In the genomic region with DNA sequence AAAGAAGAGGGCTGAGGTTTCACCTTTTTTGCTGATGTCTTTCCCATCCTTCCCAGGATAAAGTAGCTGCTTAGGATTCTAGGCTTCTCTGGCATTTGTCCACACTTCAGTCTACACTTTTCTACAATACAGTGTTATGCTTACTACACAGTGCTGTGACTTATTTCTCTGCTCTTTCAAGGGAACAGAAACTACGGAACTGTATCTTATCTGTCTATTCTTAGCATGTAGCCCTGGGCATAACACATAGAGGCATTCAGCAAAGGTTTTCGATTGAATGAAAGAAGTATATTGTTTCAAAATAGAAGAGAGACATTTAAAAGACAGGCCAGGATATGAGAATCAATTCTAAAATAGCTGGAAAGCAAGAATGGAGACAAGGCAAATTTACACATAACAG, we compare ENCODE assay signal across 25 cellular contexts.
"Had no signal": no experiment of that assay in that cellular context is flagged by ENCODE, and none has a peak within 500 bp of the region (broad histone marks: within the 10 kb centered on the region; RNA-seq: fewer than 3 reads in every experiment).

No MANE protein-coding gene starts in this region.

- H3K27ac Mint-ChIP-seq: activated CD4-positive, alpha-beta memory T cell treated with anti-CD3 and anti-CD28 coated beads, Interleukin-2, amount 10 ng/mL, durations not matched to agents 7 days and 5 days; activated naive CD4-positive, alpha-beta T cell treated with anti-CD3 and anti-CD28 coated beads, Interleukin-2, amount 50 U/mL, for 24 hours; activated T-cell treated with anti-CD3 and anti-CD28 coated beads, Interleukin-2, amount 50 U/mL, for 24 hours; natural killer cell treated with Interleukin-12 subunit alpha and Interleukin-12 subunit beta and Interleukin-15 and Interleukin-18, amount 100 ng/mL, for 72 hours had no signal

- H3K27me3 Mint-ChIP-seq: activated CD4-positive, alpha-beta memory T cell treated with anti-CD3 and anti-CD28 coated beads, Interleukin-2, amount 10 ng/mL, durations not matched to agents 7 days and 5 days; activated naive CD4-positive, alpha-beta T cell treated with anti-CD3 and anti-CD28 coated beads, Interleukin-2, amount 50 U/mL, for 24 hours; activated T-cell treated with anti-CD3 and anti-CD28 coated beads, Interleukin-2, amount 50 U/mL, for 24 hours; natural killer cell treated with Interleukin-12 subunit alpha and Interleukin-12 subunit beta and Interleukin-15 and Interleukin-18, amount 100 ng/mL, for 72 hours had no signal

- H3K9me3 Mint-ChIP-seq: activated CD4-positive, alpha-beta memory T cell treated with anti-CD3 and anti-CD28 coated beads, Interleukin-2, amount 10 ng/mL, durations not matched to agents 7 days and 5 days; activated naive CD4-positive, alpha-beta T cell treated with anti-CD3 and anti-CD28 coated beads, Interleukin-2, amount 50 U/mL, for 24 hours; activated T-cell treated with anti-CD3 and anti-CD28 coated beads, Interleukin-2, amount 50 U/mL, for 24 hours; natural killer cell treated with Interleukin-12 subunit alpha and Interleukin-12 subunit beta and Interleukin-15 and Interleukin-18, amount 100 ng/mL, for 72 hours had no signal

- H3K4me3 Mint-ChIP-seq: activated CD4-positive, alpha-beta memory T cell treated with anti-CD3 and anti-CD28 coated beads, Interleukin-2, amount 10 ng/mL, durations not matched to agents 7 days and 5 days; activated naive CD4-positive, alpha-beta T cell treated with anti-CD3 and anti-CD28 coated beads, Interleukin-2, amount 50 U/mL, for 24 hours; activated T-cell treated with anti-CD3 and anti-CD28 coated beads, Interleukin-2, amount 50 U/mL, for 24 hours; natural killer cell treated with Interleukin-12 subunit alpha and Interleukin-12 subunit beta and Interleukin-15 and Interleukin-18, amount 100 ng/mL, for 72 hours had no signal

- DNase-seq: activated CD4-positive, alpha-beta memory T cell treated with anti-CD3 and anti-CD28 coated beads, Interleukin-2, amount 10 ng/mL, durations not matched to agents 7 days and 5 days; activated CD4-positive, alpha-beta T cell treated with anti-CD3 and anti-CD28 coated beads for 48 hours; activated CD8-positive, alpha-beta memory T cell treated with anti-CD3 and anti-CD28 coated beads, Interleukin-2, amount 50 U/mL, for 48 hours; activated T-cell treated with anti-CD3 and anti-CD28 coated beads, Interleukin-2, amount 50 U/mL, for 24 hours; cortex of kidney; foreskin fibroblast; kidney glomerular epithelial cell; mesendoderm; posterior cingulate gyrus; stimulated activated CD4-positive, alpha-beta T cell treated with anti-CD3 and anti-CD28 coated beads, Interleukin-12 subunit alpha, Interleukin-12 subunit beta, amount 100 ng/mL, for 4 hours; stimulated activated CD4-positive, alpha-beta T cell treated with anti-CD3 and anti-CD28 coated beads, Interleukin-4, amount 100 ng/mL, for 1 hour; stimulated activated naive CD8-positive, alpha-beta T cell treated with anti-CD3 and anti-CD28 coated beads, Interleukin-15, Interleukin-2, amounts not matched to agents 100 U/mL and 50 U/mL, for 24 hours; T-helper 1 cell; T-helper 9 cell; trophoblast cell; WERI-Rb-1 had no signal

- ATAC-seq: activated CD4-positive, CD25-positive, alpha-beta regulatory T cell treated with anti-CD3 and anti-CD28 coated beads, Interleukin-2, amount 50 U/mL, for 24 hours; esophagus mucosa; left lobe of liver; natural killer cell treated with Interleukin-12 subunit alpha and Interleukin-12 subunit beta and Interleukin-15 and Interleukin-18, amount 100 ng/mL, for 72 hours; sciatic nerve; stimulated activated naive CD8-positive, alpha-beta T cell treated with anti-CD3 and anti-CD28 coated beads, Interleukin-15, Interleukin-2, amounts not matched to agents 100 U/mL and 50 U/mL, for 24 hours had no signal

- H3K9me3 ChIP-seq: thoracic aorta had no signal

- H3K4me1 Mint-ChIP-seq: activated naive CD4-positive, alpha-beta T cell treated with anti-CD3 and anti-CD28 coated beads, Interleukin-2, amount 50 U/mL, for 24 hours had no signal

- H3K4me3 ChIP-seq: lung, skin epidermis, thoracic aorta had no signal

- H3K27ac ChIP-seq: skin epidermis, thoracic aorta, WERI-Rb-1 had no signal
